In genomic region chr9:16637218-16637617, GRCh38 we compare ENCODE assay signal across 18 cellular contexts.
DNase-seq lines count a peak whose midpoint lies in the region; ATAC-seq and TF ChIP-seq lines count a peak whose summit lies in the region.
"Had no signal": no experiment of that assay in that cellular context is flagged by ENCODE, and none has a peak within 500 bp of the region (broad histone marks: within the 10 kb centered on the region; RNA-seq: fewer than 3 reads in every experiment).

No MANE protein-coding gene starts in this region.

- ATAC-seq in GM23338 (peak; percentile 50), GM19035 (IDR thresholded peaks at IDR 0.05; ENCODE audit: unreplicated experiment) (no peak)
- ATAC-seq: left lobe of liver had no signal

- H3K9me3 Mint-ChIP-seq in GM23338 (no peaks in the 10 kb centered on the region), osteocyte (ENCODE audit: unreplicated experiment) (peaks cover 4% of the 10 kb centered on the region)
- H3K9me3 Mint-ChIP-seq: activated naive CD8-positive, alpha-beta T cell treated with anti-CD3 and anti-CD28 coated beads, Interleukin-2, amount 10 ng/mL, durations not matched to agents 7 days and 5 days; brain; T-helper 2 cell treated with Interferon-gamma antibody and Interleukin-4, amounts not matched to agents 5 μg/mL and 100 μg/mL, for 36 hours had no signal

- no peak for DNase-seq in GM23338 (ENCODE audit: low spot score)
- no peak for DNase-seq in SK-N-MC (ENCODE audit: low read depth, low spot score)
- DNase-seq in fibroblast of lung (ENCODE audit: low read depth in 2 of 2): peak in 1 of 2 donors; percentile 55
- no peak for DNase-seq in osteocyte (ENCODE audit: extremely low spot score, unreplicated experiment)
- DNase-seq in NCI-H524 (lab: John Stamatoyannopoulos, UW): no peak
- DNase-seq in NCI-H345 (lab: John Stamatoyannopoulos, UW): no peak
- DNase-seq: activated naive CD8-positive, alpha-beta T cell treated with anti-CD3 and anti-CD28 coated beads, Interleukin-2, amount 10 ng/mL, durations not matched to agents 7 days and 5 days; colonic mucosa; Karpas-422; NCI-H1092; NCI-H2081; stimulated activated CD4-positive, alpha-beta T cell treated with anti-CD3 and anti-CD28 coated beads, Interleukin-1b, Interleukin-23, amount 100 ng/mL, for 48 hours; WERI-Rb-1 had no signal

- H3K27ac Mint-ChIP-seq in GM23338 (peak overlapping the region; percentile 50), osteocyte (ENCODE audit: unreplicated experiment) (peak overlapping the region; percentile 5)
- H3K27ac Mint-ChIP-seq: activated naive CD8-positive, alpha-beta T cell treated with anti-CD3 and anti-CD28 coated beads, Interleukin-2, amount 10 ng/mL, durations not matched to agents 7 days and 5 days; T-helper 2 cell treated with Interferon-gamma antibody and Interleukin-4, amounts not matched to agents 5 μg/mL and 100 μg/mL, for 36 hours had no signal

- H3K9me3 ChIP-seq in SK-N-MC (ENCODE audit: low read depth, low read length): no peaks in the 10 kb centered on the region
- no peaks in the 10 kb centered on the region for H3K9me3 ChIP-seq in fibroblast of lung (ENCODE audit: control insufficient read depth, insufficient read depth, low read depth, low read length)
- H3K9me3 ChIP-seq: colonic mucosa, vagina had no signal

- peaks cover 19% of the 10 kb centered on the region for H3K4me1 Mint-ChIP-seq in GM23338
- H3K4me1 Mint-ChIP-seq in osteocyte (ENCODE audit: unreplicated experiment): peaks cover 51% of the 10 kb centered on the region
- H3K4me1 Mint-ChIP-seq: activated naive CD8-positive, alpha-beta T cell treated with anti-CD3 and anti-CD28 coated beads, Interleukin-2, amount 10 ng/mL, durations not matched to agents 7 days and 5 days had no signal

- H3K27me3 Mint-ChIP-seq in GM23338 (ENCODE audit: insufficient read depth, low read depth, poor library complexity) (no peaks in the 10 kb centered on the region), osteocyte (ENCODE audit: unreplicated experiment) (no peaks in the 10 kb centered on the region)
- H3K27me3 Mint-ChIP-seq: activated naive CD8-positive, alpha-beta T cell treated with anti-CD3 and anti-CD28 coated beads, Interleukin-2, amount 10 ng/mL, durations not matched to agents 7 days and 5 days had no signal

- H3K9ac ChIP-seq in SK-N-MC (ENCODE audit: insufficient read length) (no peak overlapping the region), fibroblast of lung (ENCODE audit: insufficient read depth, low read length) (no peak overlapping the region)

- H4K20me1 ChIP-seq in GM23338 (replicated peaks; ENCODE audit: insufficient read depth): no peaks in the 10 kb centered on the region
- H4K20me1 ChIP-seq in fibroblast of lung (ENCODE audit: control insufficient read depth, extremely low read depth, insufficient read depth, low read length): no peaks in the 10 kb centered on the region

- no peak overlapping the region for H3K4me3 ChIP-seq in GM23338
- 0 out of 2 replicates have a peak overlapping the region, but pooled peaks have one; percentile 5 for H3K4me3 ChIP-seq in SK-N-MC
- H3K4me3 ChIP-seq in fibroblast of lung (replicated peaks in 1 of 4; ENCODE audit: control extremely low read depth in 1 of 4, insufficient read depth in 1 of 4, low read depth in 3 of 4, low read length in 4 of 4): no peak overlapping the region
- H3K4me3 ChIP-seq: colonic mucosa, vagina had no signal

- peaks cover 14% of the 10 kb centered on the region for H3K4me1 ChIP-seq in GM23338 (ENCODE audit: insufficient read depth)
- H3K4me1 ChIP-seq in fibroblast of lung (ENCODE audit: control insufficient read depth, extremely low read depth, insufficient read depth, low read length): peaks cover 2% of the 10 kb centered on the region
- H3K4me1 ChIP-seq: colonic mucosa, vagina had no signal

- H3K4me3 Mint-ChIP-seq in GM23338: no peak overlapping the region
- H3K4me3 Mint-ChIP-seq in osteocyte (ENCODE audit: unreplicated experiment): no peak overlapping the region
- H3K4me3 Mint-ChIP-seq: activated naive CD8-positive, alpha-beta T cell treated with anti-CD3 and anti-CD28 coated beads, Interleukin-2, amount 10 ng/mL, durations not matched to agents 7 days and 5 days; brain; T-helper 2 cell treated with Interferon-gamma antibody and Interleukin-4, amounts not matched to agents 5 μg/mL and 100 μg/mL, for 36 hours had no signal

- H3K27ac ChIP-seq in GM23338 (ENCODE audit: low read depth) (no peak overlapping the region), SK-N-MC (no peak overlapping the region), fibroblast of lung (ENCODE audit: insufficient read depth, low read length) (no peak overlapping the region)
- H3K27ac ChIP-seq: colonic mucosa, vagina, WERI-Rb-1 had no signal

- H3K79me2 ChIP-seq in GM23338 (replicated peaks; ENCODE audit: insufficient read depth): no peaks in the 10 kb centered on the region
- H3K79me2 ChIP-seq in fibroblast of lung (ENCODE audit: control insufficient read depth, insufficient read depth, low read length): peaks cover 2% of the 10 kb centered on the region

- TF ChIP-seq CTCF in GM23338 (conservative IDR thresholded peaks at IDR 0.05; ENCODE audit: low read depth in 2 of 2) (no peak), fibroblast of lung (conservative IDR thresholded peaks at IDR 0.05 in 1 of 2, IDR thresholded peaks at IDR 0.05 in 1 of 2; ENCODE audit: low read depth in 1 of 2, low read length in 2 of 2) (no peak), osteocyte (IDR thresholded peaks at IDR 0.05) (no peak)

- no peaks in the 10 kb centered on the region for H3K9me2 ChIP-seq in GM23338 (ENCODE audit: insufficient read depth)

- H2AFZ ChIP-seq in GM23338 (no peak overlapping the region), fibroblast of lung (ENCODE audit: low read length) (no peak overlapping the region)

- H3K36me3 ChIP-seq in GM23338 (ENCODE audit: insufficient read depth) (no peaks in the 10 kb centered on the region), SK-N-MC (ENCODE audit: insufficient read depth, low read length) (no peaks in the 10 kb centered on the region), fibroblast of lung (ENCODE audit: control insufficient read depth, insufficient read depth, low read length) (no peaks in the 10 kb centered on the region)
- H3K36me3 ChIP-seq: colonic mucosa, vagina, WERI-Rb-1 had no signal

- no peaks in the 10 kb centered on the region for H3K27me3 ChIP-seq in GM23338 (ENCODE audit: insufficient read depth)
- H3K27me3 ChIP-seq in fibroblast of lung (ENCODE audit: control insufficient read depth, insufficient read depth, low read length): no peaks in the 10 kb centered on the region
- H3K27me3 ChIP-seq: colonic mucosa, vagina had no signal

- H3K4me2 ChIP-seq in GM23338: no peak overlapping the region
- H3K4me2 ChIP-seq in fibroblast of lung (ENCODE audit: extremely low read depth, insufficient read depth, low read length): peak overlapping the region; percentile 38

- H3K36me3 Mint-ChIP-seq in GM23338 (ENCODE audit: low read depth) (no peaks in the 10 kb centered on the region), osteocyte (ENCODE audit: unreplicated experiment) (peaks cover 12% of the 10 kb centered on the region)
- H3K36me3 Mint-ChIP-seq: activated naive CD8-positive, alpha-beta T cell treated with anti-CD3 and anti-CD28 coated beads, Interleukin-2, amount 10 ng/mL, durations not matched to agents 7 days and 5 days; brain had no signal

- H3F3A ChIP-seq in GM23338 (replicated peaks; ENCODE audit: low read depth): no peaks in the 10 kb centered on the region

TF ChIP-seq in GM23338, 12 proteins besides CTCF, POLR2A, EP300 and RAD21 (continues in another document):
- TF ChIP-seq ZNF114 (CRISPR knock-in tag; IDR thresholded peaks at IDR 0.05): no peak
- TF ChIP-seq EZH2 (IDR thresholded peaks at IDR 0.05; ENCODE audit: low read depth, unreplicated experiment): no peak
